In the genomic region with DNA sequence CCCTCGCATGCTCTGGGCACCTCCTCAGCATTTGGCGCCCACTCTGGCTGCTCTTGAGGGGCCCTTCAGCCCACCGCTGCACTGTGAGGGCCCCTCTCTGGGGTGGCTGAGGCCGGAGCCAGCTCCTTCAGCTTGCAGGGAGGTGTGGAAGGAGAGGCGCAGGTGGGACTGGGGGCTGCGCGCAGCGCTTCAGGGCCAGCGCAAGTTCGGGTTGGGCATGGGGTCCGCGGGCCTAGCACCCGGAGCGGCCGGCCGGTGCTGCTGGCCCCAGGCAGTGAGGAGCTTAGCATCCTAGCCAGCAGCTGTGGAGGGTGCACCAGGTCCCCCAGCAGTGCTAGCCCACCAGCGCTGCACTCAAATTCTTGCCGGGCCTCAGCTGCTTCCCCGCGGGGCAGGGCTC, we compare ENCODE assay signal across 31 cellular contexts.
"Had no signal": no experiment of that assay in that cellular context is flagged by ENCODE, and none has a peak within 500 bp of the region (broad histone marks: within the 10 kb centered on the region; RNA-seq: fewer than 3 reads in every experiment).

No MANE protein-coding gene starts in this region.

- H3K4me1 ChIP-seq: adrenal gland, ascending aorta, body of pancreas, breast epithelium had no signal

- ATAC-seq: activated naive CD4-positive, alpha-beta T cell treated with anti-CD3 and anti-CD28 coated beads, Interleukin-2, amount 50 U/mL, for 72 hours; activated naive CD8-positive, alpha-beta T cell treated with anti-CD3 and anti-CD28 coated beads, Interleukin-2, amount 50 U/mL, for 24 hours; activated T-cell treated with anti-CD3 and anti-CD28 coated beads, Interleukin-2, amount 50 U/mL, for 4 hours; activated T-cell treated with anti-CD3 and anti-CD28 coated beads, Interleukin-2, amount 50 U/mL, for 72 hours; activated T-helper 17 cell treated with anti-CD3 and anti-CD28 coated beads, Interleukin-2, amount 50 U/mL, for 72 hours; body of pancreas had no signal

- H3K4me3 ChIP-seq: adrenal gland, ascending aorta, body of pancreas, breast epithelium, cardiac muscle cell had no signal

- H3K27me3 ChIP-seq: adrenal gland, ascending aorta, body of pancreas, brain microvascular endothelial cell, breast epithelium, cardiac muscle cell had no signal

- H3K36me3 ChIP-seq: adrenal gland, ascending aorta, brain microvascular endothelial cell, breast epithelium, cardiac muscle cell had no signal

- H3K27ac ChIP-seq: adrenal gland, ascending aorta, body of pancreas, brain microvascular endothelial cell, breast epithelium, cardiac muscle cell had no signal

- H3K9me3 ChIP-seq: adrenal gland, ascending aorta, body of pancreas, breast epithelium had no signal

- DNase-seq: activated effector memory CD4-positive, alpha-beta T cell treated with anti-CD3 and anti-CD28 coated beads, Interleukin-2, amount 50 U/mL, for 16 hours; activated effector memory CD4-positive, alpha-beta T cell treated with Interleukin-2 at 50 U/mL for 16 hours; activated naive CD4-positive, alpha-beta T cell; activated naive CD4-positive, alpha-beta T cell treated with anti-CD3 and anti-CD28 coated beads for 36 hours; activated naive CD4-positive, alpha-beta T cell treated with anti-CD3 and anti-CD28 coated beads, Interleukin-2, amount 10 ng/mL, durations not matched to agents 7 days and 5 days; activated naive CD4-positive, alpha-beta T cell treated with anti-CD3 and anti-CD28 coated beads, Interleukin-2, amount 50 U/mL, for 16 hours; activated naive CD4-positive, alpha-beta T cell treated with Interleukin-2 at 50 U/mL for 16 hours; activated naive CD8-positive, alpha-beta T cell treated with anti-CD3 and anti-CD28 coated beads for 36 hours; activated naive CD8-positive, alpha-beta T cell treated with anti-CD3 and anti-CD28 coated beads, Interleukin-2, amount 10 ng/mL, durations not matched to agents 7 days and 5 days; activated naive CD8-positive, alpha-beta T cell treated with anti-CD3 and anti-CD28 coated beads, Interleukin-2, amount 50 U/mL, for 24 hours; activated T-cell treated with anti-CD3 and anti-CD28 coated beads for 4 hours; activated T-cell treated with anti-CD3 and anti-CD28 coated beads, Interleukin-2, amount 50 U/mL, for 1 hour; activated T-cell treated with anti-CD3 and anti-CD28 coated beads, Interleukin-2, amount 50 U/mL, for 24 hours; activated T-cell treated with anti-CD3 and anti-CD28 coated beads, Interleukin-2, amount 50 U/mL, for 4 hours; activated T-cell treated with anti-CD3 and anti-CD28 coated beads, Interleukin-2, amount 50 U/mL, for 48 hours; activated T-cell treated with anti-CD3 and anti-CD28 coated beads, Interleukin-2, amount 50 U/mL, for 72 hours; adrenal gland; amniotic stem cell; amygdala; anterior cingulate cortex; aorta; body of pancreas; brain microvascular endothelial cell; caudate nucleus; central memory CD4-positive, alpha-beta T cell; cerebellar nuclear complex had no signal
